ENCODE assay signal across 8 cellular contexts in genomic region chr20:50304883-50305635, GRCh38.
DNase-seq lines count a peak whose midpoint lies in the region; ATAC-seq and TF ChIP-seq lines count a peak whose summit lies in the region.

No MANE protein-coding gene starts in this region.

- ATAC-seq in Right ventricle myocardium superior (ENCODE audit: poor library complexity): peak; percentile 76
- ATAC-seq in HG02970 (IDR thresholded peaks at IDR 0.05; ENCODE audit: low FRiP score, unreplicated experiment): no peak

- TF ChIP-seq POLR2A in ovary (IDR thresholded peaks at IDR 0.05): peak; percentile 54

- H3K27ac ChIP-seq in adipose tissue (ENCODE audit: low read depth, low read length): peak overlapping the region; percentile 14
- H3K27ac ChIP-seq in ovary: peak overlapping the region; percentile 84 to 97

- intact Hi-C loops in Right ventricle myocardium superior (cut with DNase I) (loop anchor here (10.0 kb wide), 1 partner anchor 150 kb away; no protein-coding TSS in a partner anchor), ovary (cut with DNase I) (loop anchor here in 3 of 4 donors (5.0 kb wide), 3 partner anchors 83 to 113 kb away; partner anchors contain the start of gene CEBPB (in 3 of the 3))

- no peaks in the 10 kb centered on the region for H3K27me3 ChIP-seq in ovary

- H3K4me1 ChIP-seq in ovary (ENCODE audit: insufficient read depth): peaks cover 32% of the 10 kb centered on the region

- DNase-seq in AG08395 (ENCODE audit: low spot score) (peak; percentile 94), Right ventricle myocardium superior (peak; percentile 94), ovary (peak; percentile 94 to 98 (median 97)), NCI-H524 (lab: John Stamatoyannopoulos, UW) (no peak), inferior parietal cortex (ENCODE audit: extremely low spot score) (no peak)
- DNase-seq in activated CD4-positive, alpha-beta T cell treated with anti-CD3 and anti-CD28 coated beads, Interleukin-2, amount 50 U/mL, for 48 hours: no peak

- no peak for TF ChIP-seq CTCF in ovary (IDR thresholded peaks at IDR 0.05)

- WGBS in adipose tissue, 3 donors: 62 to 77% (median 65%) methylated on average over 14 of the region's 14 CpGs
- WGBS in ovary, 3 donors: 19 to 22% (median 19%) methylated on average over 14 of the region's 14 CpGs

- H3K4me3 ChIP-seq in ovary: no peak overlapping the region

- peak; percentile 54 for TF ChIP-seq EP300 in ovary (IDR thresholded peaks at IDR 0.05)

- H3K36me3 ChIP-seq in ovary: no peaks in the 10 kb centered on the region

- H3K9me3 ChIP-seq in ovary: no peaks in the 10 kb centered on the region

Comparison
In these comparisons a context has a peak if more than half of its experiments do, and no peak if none do; other contexts are left out.
1. DNase-seq: peak in AG08395 (single experiment), Right ventricle myocardium superior (single experiment) and ovary (5 of 5); none in NCI-H524 (0 of 2), activated CD4-positive, alpha-beta T cell treated with anti-CD3 and anti-CD28 coated beads, Interleukin-2, amount 50 U/mL, for 48 hours (0 of 2) and inferior parietal cortex (single experiment).